ENCODE assay signal across 1 cellular context in the genomic region with DNA sequence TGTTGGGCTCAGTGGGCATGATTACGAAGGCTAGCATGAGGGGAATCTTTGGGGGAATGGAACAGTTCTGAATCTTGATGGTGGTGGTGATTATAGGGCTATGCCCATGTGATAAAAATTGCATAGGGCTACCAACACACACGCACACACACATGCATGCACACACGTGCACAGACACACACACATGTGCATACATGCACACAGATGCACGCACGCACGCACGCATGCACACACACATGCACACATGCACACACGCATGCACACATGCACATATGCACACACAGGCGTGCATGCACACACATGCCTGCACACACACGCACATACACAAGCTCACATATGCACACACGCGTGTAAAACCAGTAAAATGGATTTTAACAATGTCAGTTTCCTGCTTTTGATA.
TF ChIP-seq lines count a peak whose summit lies in the region.

No MANE protein-coding gene starts in this region.

TF ChIP-seq in HepG2, 621 proteins besides CTCF, POLR2A, EP300 and RAD21:
- TF ChIP-seq, protein P1, sequence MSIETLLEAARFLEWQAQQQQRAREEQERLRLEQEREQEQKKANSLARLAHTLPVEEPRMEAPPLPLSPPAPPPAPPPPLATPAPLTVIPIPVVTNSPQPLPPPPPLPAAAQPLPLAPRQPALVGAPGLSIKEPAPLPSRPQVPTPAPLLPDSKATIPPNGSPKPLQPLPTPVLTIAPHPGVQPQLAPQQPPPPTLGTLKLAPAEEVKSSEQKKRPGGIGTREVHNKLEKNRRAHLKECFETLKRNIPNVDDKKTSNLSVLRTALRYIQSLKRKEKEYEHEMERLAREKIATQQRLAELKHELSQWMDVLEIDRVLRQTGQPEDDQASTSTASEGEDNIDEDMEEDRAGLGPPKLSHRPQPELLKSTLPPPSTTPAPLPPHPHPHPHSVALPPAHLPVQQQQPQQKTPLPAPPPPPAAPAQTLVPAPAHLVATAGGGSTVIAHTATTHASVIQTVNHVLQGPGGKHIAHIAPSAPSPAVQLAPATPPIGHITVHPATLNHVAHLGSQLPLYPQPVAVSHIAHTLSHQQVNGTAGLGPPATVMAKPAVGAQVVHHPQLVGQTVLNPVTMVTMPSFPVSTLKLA (IDR thresholded peaks at IDR 0.05): peak; percentile 95
- TF ChIP-seq, protein P2, sequence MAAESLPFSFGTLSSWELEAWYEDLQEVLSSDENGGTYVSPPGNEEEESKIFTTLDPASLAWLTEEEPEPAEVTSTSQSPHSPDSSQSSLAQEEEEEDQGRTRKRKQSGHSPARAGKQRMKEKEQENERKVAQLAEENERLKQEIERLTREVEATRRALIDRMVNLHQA (CRISPR knock-in tag; IDR thresholded peaks at IDR 0.05): no peak
